25 cellular contexts compared by ENCODE assay signal in genomic region chr7:82250598-82250997, GRCh38.
"Had no signal": no experiment of that assay in that cellular context is flagged by ENCODE, and none has a peak within 500 bp of the region (broad histone marks: within the 10 kb centered on the region; RNA-seq: fewer than 3 reads in every experiment).

No MANE protein-coding gene starts in this region.

- H3K4me2 ChIP-seq: neural progenitor cell had no signal

- ATAC-seq: natural killer cell treated with Interleukin-12 subunit alpha and Interleukin-12 subunit beta and Interleukin-15 and Interleukin-18, amount 100 ng/mL, for 72 hours; psoas muscle; right lobe of liver; stimulated activated effector memory CD8-positive, alpha-beta T cell treated with anti-CD3 and anti-CD28 coated beads, Interleukin-12 subunit alpha, Interleukin-12 subunit beta, amount 100 ng/mL, for 72 hours; stimulated activated naive B cell treated with anti-CD40 and anti-IgM and Interleukin-4, amounts not matched to agents 10 μg/mL and 1 μg/mL and 100 μg/mL, for 72 hours had no signal

- H3K4me3 ChIP-seq: neural progenitor cell, ovary, psoas muscle, right lobe of liver, sigmoid colon, stomach, thoracic aorta, thyroid gland, tibial nerve, upper lobe of left lung, vagina had no signal

- H3K36me3 ChIP-seq: neural progenitor cell, ovary, right lobe of liver, sigmoid colon, stomach, thoracic aorta, thyroid gland, tibial nerve, upper lobe of left lung, vagina had no signal

- H3K27ac ChIP-seq: neural progenitor cell, ovary, parathyroid adenoma, psoas muscle, right lobe of liver, sigmoid colon, stomach, thoracic aorta, thyroid gland, tibial nerve, upper lobe of left lung, vagina had no signal

- H3K79me2 ChIP-seq: parathyroid adenoma had no signal

- H3K27me3 ChIP-seq: neural progenitor cell, ovary, right lobe of liver, sigmoid colon, stomach, thyroid gland, tibial nerve, upper lobe of left lung, vagina had no signal

- H2AFZ ChIP-seq: neural progenitor cell, parathyroid adenoma had no signal

- H3K9me3 ChIP-seq: ovary, psoas muscle, right lobe of liver, sigmoid colon, stomach, thoracic aorta, thyroid gland, tibial nerve, upper lobe of left lung, vagina had no signal

- DNase-seq: nephron progenitor cell; occipital lobe; ovary; posterior cingulate gyrus; psoas muscle; right cardiac atrium; right lobe of liver; sigmoid colon; small intestine; stimulated activated CD4-positive, alpha-beta T cell treated with anti-CD3 and anti-CD28 coated beads, Interleukin-15, amount 100 ng/mL, for 24 hours; stimulated activated CD4-positive, alpha-beta T cell treated with anti-CD3 and anti-CD28 coated beads, Interleukin-2, amount 100 ng/mL, for 24 hours; stimulated activated CD4-positive, alpha-beta T cell treated with anti-CD3 and anti-CD28 coated beads, Interleukin-2, amount 100 ng/mL, for 48 hours; stimulated activated CD4-positive, alpha-beta T cell treated with anti-CD3 and anti-CD28 coated beads, Interleukin-4, amount 100 ng/mL, for 24 hours; stimulated activated naive B cell treated with anti-CD40 and anti-IgM and Interleukin-4, amounts not matched to agents 10 μg/mL and 1 μg/mL and 100 μg/mL, for 72 hours; stimulated activated naive CD4-positive, alpha-beta T cell treated with Interleukin-2 at 50 U/mL for 16 hours; stomach; thyroid gland; upper lobe of left lung had no signal

- H3K9ac ChIP-seq: neural progenitor cell, parathyroid adenoma had no signal

- H3K4me1 ChIP-seq: neural progenitor cell, parathyroid adenoma, right lobe of liver, stomach, upper lobe of left lung, vagina had no signal
